ENCODE assay signal across 8 cellular contexts in the genomic region with DNA sequence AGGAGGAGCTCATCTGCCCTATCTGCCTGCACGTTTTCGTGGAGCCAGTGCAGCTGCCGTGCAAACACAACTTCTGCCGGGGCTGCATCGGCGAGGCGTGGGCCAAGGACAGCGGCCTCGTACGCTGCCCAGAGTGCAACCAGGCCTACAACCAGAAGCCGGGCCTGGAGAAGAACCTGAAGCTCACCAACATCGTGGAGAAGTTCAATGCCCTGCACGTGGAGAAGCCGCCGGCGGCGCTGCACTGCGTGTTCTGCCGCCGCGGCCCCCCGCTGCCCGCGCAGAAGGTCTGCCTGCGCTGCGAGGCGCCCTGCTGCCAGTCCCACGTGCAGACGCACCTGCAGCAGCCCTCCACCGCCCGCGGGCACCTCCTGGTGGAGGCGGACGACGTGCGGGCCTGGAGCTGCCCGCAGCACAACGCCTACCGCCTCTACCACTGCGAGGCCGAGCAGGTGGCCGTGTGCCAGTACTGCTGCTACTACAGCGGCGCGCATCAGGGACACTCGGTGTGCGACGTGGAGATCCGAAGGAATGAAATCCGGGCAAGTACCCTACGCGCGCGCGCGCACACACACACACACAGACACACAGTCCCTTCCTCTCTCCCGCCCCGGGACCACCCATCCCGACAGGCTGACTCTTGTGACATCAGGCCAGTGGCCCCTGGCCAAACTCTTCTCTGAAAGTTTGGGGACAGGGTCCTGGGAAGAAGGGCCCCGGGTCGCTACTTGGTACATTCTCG. TPM values are rescaled to one million over a fixed set of nuclear protein-coding genes. Genes with fewer than 3 reads are reported as not detected.
DNase-seq lines count a peak whose midpoint lies in the region; TF ChIP-seq lines count a peak whose summit lies in the region.

No MANE protein-coding gene starts in this region.

- no peaks in the 10 kb centered on the region for H3K9me3 ChIP-seq in osteoblast (ENCODE audit: low read depth, low read length)
- H3K9me3 ChIP-seq in tibial artery = no peaks in the 10 kb centered on the region

- H3K4me1 ChIP-seq in osteoblast (ENCODE audit: insufficient read depth, low read length) (peaks cover 43% of the 10 kb centered on the region), tibial artery (peaks cover 0 to 37% (median 34%) of the 10 kb centered on the region in 4 donors)

- peaks cover 57% of the 10 kb centered on the region for H3K79me2 ChIP-seq in osteoblast (ENCODE audit: insufficient read depth, low read length)

- peaks cover 49% of the 10 kb centered on the region for H4K20me1 ChIP-seq in osteoblast (ENCODE audit: insufficient read depth, low read length)

- H3K27me3 ChIP-seq in osteoblast (ENCODE audit: insufficient read depth, low read length) = no peaks in the 10 kb centered on the region
- no peaks in the 10 kb centered on the region for H3K27me3 ChIP-seq in tibial artery

- H3K4me2 ChIP-seq in osteoblast (ENCODE audit: insufficient read depth, low read length) = peak overlapping the region; percentile 85

- intact Hi-C loops in tibial artery (cut with DNase I; ENCODE audit: low total_unique reads) = loop anchor here (5.0 kb wide), 2 partner anchors 67 to 143 kb away; a partner anchor contains a TSS

- H3K4me3 ChIP-seq in LNCaP clone FGC (ENCODE audit: low read depth, low read length) (peak overlapping the region; percentile 78), osteoblast (ENCODE audit: insufficient read depth, low read length) (peak overlapping the region; percentile 88), tibial artery (peak overlapping the region; percentile 86 to 90)

- H3K4me1 Mint-ChIP-seq in activated naive CD4-positive, alpha-beta T cell treated with anti-CD3 and anti-CD28 coated beads, Interleukin-2, amount 50 U/mL, for 24 hours = peaks cover 47% of the 10 kb centered on the region
- H3K4me1 Mint-ChIP-seq in glutamatergic neuron (ENCODE audit: low read depth, unreplicated experiment) = peaks cover 26% of the 10 kb centered on the region

- DNase-seq in EL (peak; percentile 77), LNCaP clone FGC (ENCODE audit: low read depth) (peak; percentile 82), SHP77 treated with DMSO at 0.1 percent for 48 hours (lab: John Stamatoyannopoulos, UW) (peak; percentile 71), glutamatergic neuron (peak; percentile 86), osteoblast (ENCODE audit: insufficient read length, low spot score, missing footprints) (peak; percentile 91), tibial artery (peak; percentile 85 to 93), GM19238 (ENCODE audit: insufficient read length, low spot score) (no peak)

- no peaks in the 10 kb centered on the region for H3K36me3 Mint-ChIP-seq in activated naive CD4-positive, alpha-beta T cell treated with anti-CD3 and anti-CD28 coated beads, Interleukin-2, amount 50 U/mL, for 24 hours
- no peaks in the 10 kb centered on the region for H3K36me3 Mint-ChIP-seq in glutamatergic neuron (ENCODE audit: unreplicated experiment)

- peak overlapping the region; percentile 97 for H3K27ac Mint-ChIP-seq in activated naive CD4-positive, alpha-beta T cell treated with anti-CD3 and anti-CD28 coated beads, Interleukin-2, amount 50 U/mL, for 24 hours
- peak overlapping the region; percentile 99 for H3K27ac Mint-ChIP-seq in glutamatergic neuron (ENCODE audit: unreplicated experiment)

- peaks cover 10% of the 10 kb centered on the region for H3K36me3 ChIP-seq in osteoblast (ENCODE audit: insufficient read depth, low read length)
- H3K36me3 ChIP-seq in tibial artery = no peaks in the 10 kb centered on the region

- no peak overlapping the region for H2AFZ ChIP-seq in osteoblast (ENCODE audit: low read length)

- no peaks in the 10 kb centered on the region for H3K27me3 Mint-ChIP-seq in activated naive CD4-positive, alpha-beta T cell treated with anti-CD3 and anti-CD28 coated beads, Interleukin-2, amount 50 U/mL, for 24 hours
- peaks cover 31% of the 10 kb centered on the region for H3K27me3 Mint-ChIP-seq in glutamatergic neuron (ENCODE audit: unreplicated experiment)

- H3K27ac ChIP-seq in osteoblast (ENCODE audit: low read depth, low read length) (peak overlapping the region; percentile 97), tibial artery (peak overlapping the region; percentile 97 to 99)

- TF ChIP-seq CTCF in LNCaP clone FGC (IDR thresholded peaks at IDR 0.05; ENCODE audit: control insufficient read depth, extremely low read depth, insufficient read depth) = peak; percentile 86
- peak; percentile 47 for TF ChIP-seq CTCF in glutamatergic neuron (IDR thresholded peaks at IDR 0.05; ENCODE audit: partially characterized antibody, unreplicated experiment)
- TF ChIP-seq CTCF in osteoblast (IDR thresholded peaks at IDR 0.05; ENCODE audit: extremely low read depth, low read depth, low read length) = peak; percentile 49
- TF ChIP-seq CTCF in tibial artery (IDR thresholded peaks at IDR 0.05) = peak; percentile 59 to 60

- H3K9me3 Mint-ChIP-seq in activated naive CD4-positive, alpha-beta T cell treated with anti-CD3 and anti-CD28 coated beads, Interleukin-2, amount 50 U/mL, for 24 hours = no peaks in the 10 kb centered on the region
- peaks cover 28% of the 10 kb centered on the region for H3K9me3 Mint-ChIP-seq in glutamatergic neuron (ENCODE audit: unreplicated experiment)

- H3K4me3 Mint-ChIP-seq in activated naive CD4-positive, alpha-beta T cell treated with anti-CD3 and anti-CD28 coated beads, Interleukin-2, amount 50 U/mL, for 24 hours = peak overlapping the region; percentile 91
- peak overlapping the region; percentile 99 for H3K4me3 Mint-ChIP-seq in glutamatergic neuron (ENCODE audit: unreplicated experiment)

RNA-seq across cellular contexts. Expression of a gene that starts 0.5 kb away (rescaled TPM):
- total RNA-seq in glutamatergic neuron (ENCODE audit: unreplicated experiment) (74.8 TPM), osteoblast (107 and 126 TPM in 2 replicates)
